In genomic region chr18:43078485-43079092, GRCh38 we compare ENCODE assay signal across 20 cellular contexts. TPM values are rescaled to one million over a fixed set of nuclear protein-coding genes. Genes with fewer than 3 reads are reported as not detected.
DNase-seq lines count a peak whose midpoint lies in the region; ATAC-seq lines count a peak whose summit lies in the region.
"Had no signal": no experiment of that assay in that cellular context is flagged by ENCODE, and none has a peak within 500 bp of the region (broad histone marks: within the 10 kb centered on the region; RNA-seq: fewer than 3 reads in every experiment).

No MANE protein-coding gene starts in this region.

- no peaks in the 10 kb centered on the region for H3K4me1 ChIP-seq in mesenchymal stem cell (ENCODE audit: control insufficient read depth, insufficient read depth, low read depth, low read length)
- H3K4me1 ChIP-seq: Caco-2, SJSA1 had no signal

- peak; percentile 66 for DNase-seq in D341Med (ENCODE audit: low spot score)
- peak; percentile 58 for DNase-seq in NCI-H146 (lab: John Stamatoyannopoulos, UW)
- peak in 1 of 61 donors; percentile 49 for DNase-seq in caudate nucleus (lab: John Stamatoyannopoulos, UW)
- no peak for DNase-seq in mesenchymal stem cell
- no peak for DNase-seq in Kasumi-1 (lab: John Stamatoyannopoulos, UW)
- no peak for DNase-seq in stimulated activated CD4-positive, alpha-beta T cell treated with anti-CD3 and anti-CD28 coated beads, Interleukin-4, amount 100 ng/mL, for 24 hours
- DNase-seq in stimulated activated naive CD8-positive, alpha-beta T cell treated with anti-CD3 and anti-CD28 coated beads, Interleukin-15, Interleukin-2, amounts not matched to agents 100 U/mL and 50 U/mL, for 24 hours = no peak
- DNase-seq: Caco-2, DMS79, GOT3, NCI-H1048, NCI-H1436 treated with DMSO at 0.1 percent for 48 hours, NCI-H2081 treated with DMSO at 0.1 percent for 48 hours, NCI-H226, NCI-H524 treated with DMSO at 0.1 percent for 48 hours, PC-9 had no signal

- H3K27ac ChIP-seq in caudate nucleus (ENCODE audit: low read depth, low read length) (peak overlapping the region; percentile 60), mesenchymal stem cell (ENCODE audit: low read length, poor library complexity, severe bottlenecking) (no peak overlapping the region)
- H3K27ac ChIP-seq: KMS-11, PC-9, SJSA1 had no signal

- H2BK12ac ChIP-seq in mesenchymal stem cell (ENCODE audit: low read length in 2 of 2) = no peak overlapping the region

- no peak overlapping the region for H2BK15ac ChIP-seq in mesenchymal stem cell (ENCODE audit: low read depth, poor library complexity, severe bottlenecking)

- H3K9ac ChIP-seq in mesenchymal stem cell (ENCODE audit: low read length) = no peak overlapping the region
- H3K9ac ChIP-seq: KMS-11 had no signal

- H3K14ac ChIP-seq in mesenchymal stem cell (ENCODE audit: low read length in 2 of 2) = no peak overlapping the region

- no peaks in the 10 kb centered on the region for H3K27me3 ChIP-seq in mesenchymal stem cell (ENCODE audit: control insufficient read depth in 1 of 2, insufficient read depth in 1 of 2, low read length in 2 of 2)
- H3K27me3 ChIP-seq: SJSA1 had no signal

- H3K4ac ChIP-seq in mesenchymal stem cell (ENCODE audit: low read depth in 1 of 2, low read length in 2 of 2) = no peak overlapping the region

- H3K9me3 ChIP-seq in mesenchymal stem cell (ENCODE audit: control insufficient read depth, low read length) = no peaks in the 10 kb centered on the region
- H3K9me3 ChIP-seq: Caco-2, SJSA1 had no signal

- H3K4me3 ChIP-seq in mesenchymal stem cell (ENCODE audit: insufficient read depth in 1 of 2, low read depth in 1 of 2, low read length in 2 of 2) = no peak overlapping the region
- H3K4me3 ChIP-seq: GM12878, PC-9, SJSA1 had no signal

- no peak for ATAC-seq in GM21381 (IDR thresholded peaks at IDR 0.05; ENCODE audit: unreplicated experiment)
- no peak for ATAC-seq in stimulated activated naive CD8-positive, alpha-beta T cell treated with anti-CD3 and anti-CD28 coated beads, Interleukin-15, Interleukin-2, amounts not matched to agents 100 U/mL and 50 U/mL, for 24 hours
- ATAC-seq: GM12878 had no signal

- H2BK120ac ChIP-seq in mesenchymal stem cell (ENCODE audit: low read depth, low read length) = peak overlapping the region; percentile 34

- no peak overlapping the region for H4K8ac ChIP-seq in mesenchymal stem cell (ENCODE audit: low read length)

- no peak overlapping the region for H2AK5ac ChIP-seq in mesenchymal stem cell (ENCODE audit: low read length, severe bottlenecking)

- H2AFZ ChIP-seq in mesenchymal stem cell (ENCODE audit: low read depth, low read length) = no peak overlapping the region
- H2AFZ ChIP-seq: PC-9 had no signal

- no peak overlapping the region for H3K18ac ChIP-seq in mesenchymal stem cell (ENCODE audit: low read depth in 1 of 2, low read length in 2 of 2)

- no peaks in the 10 kb centered on the region for H3K79me1 ChIP-seq in mesenchymal stem cell (replicated peaks; ENCODE audit: low read length, poor library complexity, severe bottlenecking)

- H3K23ac ChIP-seq in mesenchymal stem cell (ENCODE audit: low read length in 2 of 2) = no peak overlapping the region

- WGBS in mesenchymal stem cell = 92% methylated on average over 6 of the region's 7 CpGs

- no peak overlapping the region for H2BK5ac ChIP-seq in mesenchymal stem cell (ENCODE audit: low read depth, low read length, poor library complexity, severe bottlenecking)

- H3K36me3 ChIP-seq in mesenchymal stem cell (ENCODE audit: control insufficient read depth in 1 of 2, insufficient read depth in 2 of 2, low read depth in 1 of 2, low read length in 2 of 2) = no peaks in the 10 kb centered on the region
- H3K36me3 ChIP-seq: SJSA1 had no signal

- no peak overlapping the region for H4K91ac ChIP-seq in mesenchymal stem cell (ENCODE audit: low read length)

- H3K4me2 ChIP-seq in mesenchymal stem cell (ENCODE audit: low read length, poor library complexity, severe bottlenecking) = no peak overlapping the region
- H3K4me2 ChIP-seq: KMS-11, PC-9 had no signal

RNA-seq across cellular contexts. Expression of gene RIT2, which starts 36.9 kb away (rescaled TPM):
- 0.06 TPM for polyA plus RNA-seq in mesenchymal stem cell (2013, experiment 1 of 2)
- polyA plus RNA-seq in mesenchymal stem cell (2013, experiment 2 of 2) = 0.04 TPM
- polyA plus RNA-seq: GM12878 had no signal

Comparison
In these comparisons a context has a peak if more than half of its experiments do, and no peak if none do; other contexts are left out.
1. DNase-seq: peak in D341Med (single experiment) and NCI-H146 (single experiment); none in mesenchymal stem cell (single experiment), Kasumi-1 (0 of 2), stimulated activated CD4-positive, alpha-beta T cell treated with anti-CD3 and anti-CD28 coated beads, Interleukin-4, amount 100 ng/mL, for 24 hours (single experiment) and stimulated activated naive CD8-positive, alpha-beta T cell treated with anti-CD3 and anti-CD28 coated beads, Interleukin-15, Interleukin-2, amounts not matched to agents 100 U/mL and 50 U/mL, for 24 hours (single experiment).